Comparison of ENCODE assay signal across 20 cellular contexts in the genomic region with DNA sequence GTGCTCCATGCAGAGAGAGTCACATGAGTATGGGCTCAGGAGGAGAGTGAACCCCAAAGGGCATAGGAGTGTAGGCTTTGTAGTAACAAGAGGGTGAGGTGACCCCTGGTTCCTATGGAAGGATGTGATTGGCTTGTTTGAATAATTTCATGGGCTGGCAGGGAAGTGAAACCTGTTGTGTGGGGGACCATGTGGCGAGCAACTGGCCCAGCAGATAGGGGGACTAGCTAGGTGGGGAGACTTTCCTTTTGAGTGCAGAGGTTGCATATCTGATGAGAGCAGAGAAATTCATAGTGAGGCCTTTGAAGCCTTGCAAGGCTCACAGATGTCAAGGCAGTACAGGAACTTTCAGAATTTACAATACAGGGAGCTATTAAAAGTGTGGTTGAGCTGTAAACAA.
"Had no signal": no experiment of that assay in that cellular context is flagged by ENCODE, and none has a peak within 500 bp of the region (broad histone marks: within the 10 kb centered on the region; RNA-seq: fewer than 3 reads in every experiment).

No MANE protein-coding gene starts in this region.

- H3K79me2 ChIP-seq: parathyroid adenoma had no signal

- H3K9me3 ChIP-seq: prostate gland, spleen, testis, tibial nerve, upper lobe of right lung had no signal

- H3K9ac ChIP-seq: parathyroid adenoma had no signal

- H3K27me3 ChIP-seq: dorsolateral prefrontal cortex, spleen, testis, tibial nerve, upper lobe of right lung had no signal

- H3K4me1 ChIP-seq: parathyroid adenoma, prostate gland, spleen, testis, tibial nerve, upper lobe of right lung had no signal

- H3K4me3 ChIP-seq: dorsolateral prefrontal cortex, prostate gland, spleen, testis, tibial nerve, upper lobe of right lung had no signal

- H3K27ac ChIP-seq: dorsolateral prefrontal cortex, parathyroid adenoma, prostate gland, spleen, testis, tibial nerve, upper lobe of right lung had no signal

- H2AFZ ChIP-seq: parathyroid adenoma had no signal

- ATAC-seq: sciatic nerve; stimulated activated naive CD8-positive, alpha-beta T cell treated with anti-CD3 and anti-CD28 coated beads, Interleukin-15, amount 100 ng/mL, for 72 hours; upper lobe of right lung had no signal

- DNase-seq: cortex of kidney; dorsolateral prefrontal cortex; effector CD8-positive, alpha-beta T cell; foreskin melanocyte; head of caudate nucleus; hippocampal formation; mesendoderm; naive B cell; spleen; stimulated activated CD4-positive, alpha-beta T cell treated with anti-CD3 and anti-CD28 coated beads, Interleukin-15, amount 100 ng/mL, for 24 hours; stimulated activated CD4-positive, alpha-beta T cell treated with anti-CD3 and anti-CD28 coated beads, Interleukin-1b, Interleukin-23, amount 100 ng/mL, for 48 hours; stimulated activated CD4-positive, alpha-beta T cell treated with anti-CD3 and anti-CD28 coated beads, Interleukin-4, amount 100 ng/mL, for 24 hours; stimulated activated naive B cell treated with anti-CD40 and anti-IgM and Interleukin-4, amounts not matched to agents 10 μg/mL and 1 μg/mL and 100 μg/mL, for 72 hours; stimulated activated naive CD8-positive, alpha-beta T cell treated with anti-CD3 and anti-CD28 coated beads, Interleukin-15, amount 100 ng/mL, for 72 hours; testis; upper lobe of right lung had no signal

- H3K36me3 ChIP-seq: prostate gland, spleen, tibial nerve, upper lobe of right lung had no signal
